ENCODE assay signal across 6 cellular contexts in genomic region chr12:131227641-131228040, GRCh38.
DNase-seq lines count a peak whose midpoint lies in the region; ATAC-seq and TF ChIP-seq lines count a peak whose summit lies in the region.
"Not testable (repeated sequence)": the region's sequence is repeated elsewhere in the genome, so short reads cannot be mapped to it uniquely, and the experiment has no call there.

No MANE protein-coding gene starts in this region.

- intact Hi-C loops in Right ventricle myocardium inferior (cut with DNase I); left lung (cut with DNase I); lower lobe of right lung (cut with DNase I); posterior vena cava (cut with DNase I): not testable (repeated sequence)

- H3K27me3 Mint-ChIP-seq in chondrocyte (ENCODE audit: low read depth) = not testable (repeated sequence)

- H3K4me1 ChIP-seq in BLaER1 (peaks cover 76% of the 10 kb centered on the region), left lung (peaks cover 0 to 12% of the 10 kb centered on the region in 2 donors), lower lobe of right lung (peaks cover 19% of the 10 kb centered on the region)

- not testable (repeated sequence) for H3K27me3 ChIP-seq in BLaER1
- H3K27me3 ChIP-seq in left lung (peaks cover 5 to 30% of the 10 kb centered on the region in 2 donors), lower lobe of right lung (ENCODE audit: low read depth) (peaks cover 11% of the 10 kb centered on the region)

- H3K27ac ChIP-seq in BLaER1 = peak overlapping the region; percentile 22; the same call in 1 of the 2 replicates
- not testable (repeated sequence) for H3K27ac ChIP-seq in left lung, lower lobe of right lung

- DNase-seq in chondrocyte (ENCODE audit: low spot score) = peak; percentile 64
- DNase-seq in Right ventricle myocardium inferior (ENCODE audit: missing footprints) = peak; percentile 57
- peak; percentile 21 to 47 for DNase-seq in left lung
- DNase-seq in lower lobe of right lung = peak; percentile 8
- DNase-seq in posterior vena cava (ENCODE audit: low spot score) = peak; percentile 59

- H3K36me3 ChIP-seq in BLaER1, left lung, lower lobe of right lung: not testable (repeated sequence)

- not testable (repeated sequence) for H3K9me3 ChIP-seq in BLaER1, left lung, lower lobe of right lung

- TF ChIP-seq CTCF in chondrocyte (IDR thresholded peaks at IDR 0.05); left lung (IDR thresholded peaks at IDR 0.05); lower lobe of right lung (IDR thresholded peaks at IDR 0.05): not testable (repeated sequence)

- not testable (repeated sequence) for H3K4me3 Mint-ChIP-seq in chondrocyte (ENCODE audit: unreplicated experiment)

- not testable (repeated sequence) for H3K36me3 Mint-ChIP-seq in chondrocyte (ENCODE audit: low read depth)

- H3K4me2 ChIP-seq in BLaER1 = not testable (repeated sequence)

- H3K9ac ChIP-seq in BLaER1 = not testable (repeated sequence)

- ATAC-seq in Right ventricle myocardium inferior, left lung, lower lobe of right lung: not testable (repeated sequence)

- not testable (repeated sequence) for H3K4me3 ChIP-seq in BLaER1, left lung, lower lobe of right lung

- not testable (repeated sequence) for H3K9me3 Mint-ChIP-seq in chondrocyte (ENCODE audit: low read depth)

- not testable (repeated sequence) for H3K27ac Mint-ChIP-seq in chondrocyte (ENCODE audit: unreplicated experiment)

- not testable (repeated sequence) for H4K20me1 ChIP-seq in BLaER1

- not testable (repeated sequence) for H3K4me1 Mint-ChIP-seq in chondrocyte (ENCODE audit: low read depth)

Comparison
In these comparisons a context has a peak if more than half of its experiments do, and no peak if none do; other contexts are left out.
1. DNase-seq: peak in every context shown above with its lines; median percentile 64 in chondrocyte; 59 in posterior vena cava; 57 in Right ventricle myocardium inferior; 34 in left lung; 8 in lower lobe of right lung.